ENCODE assay signal across 8 cellular contexts in genomic region chr12:67651380-67651695, GRCh38. TPM values are rescaled to one million over a fixed set of nuclear protein-coding genes. Genes with fewer than 3 reads are reported as not detected.
DNase-seq lines count a peak whose midpoint lies in the region; ATAC-seq, FAIRE-seq and TF ChIP-seq lines count a peak whose summit lies in the region.

No MANE protein-coding gene starts in this region.

- ATAC-seq in CD4-positive, alpha-beta T cell (ENCODE audit: poor library complexity): peak; percentile 42
- ATAC-seq in upper lobe of right lung: no peak

- POLR2A ChIA-PET in CD4-positive, alpha-beta T cell (lab: Charles Lee): interaction anchor here (0.9 to 10.3 kb wide), 14 partner anchors 19 to 507 kb away, joined by 3 to 275 read pairs (median 6); partner anchors contain the start of gene CAND1

- FAIRE-seq in GM19239 (lab: Jason Lieb, UNC): peak; percentile 49

- H3K4me3 ChIP-seq in upper lobe of right lung: peak overlapping the region; percentile 95

- no peaks in the 10 kb centered on the region for H3K9me3 ChIP-seq in CD4-positive, alpha-beta T cell (ENCODE audit: control insufficient read depth, low read length)
- no peaks in the 10 kb centered on the region for H3K9me3 ChIP-seq in upper lobe of right lung

- peak overlapping the region; percentile 94 for H3K27ac Mint-ChIP-seq in CD4-positive, alpha-beta T cell

- H3K27me3 Mint-ChIP-seq in CD4-positive, alpha-beta T cell: no peaks in the 10 kb centered on the region

- H3K36me3 Mint-ChIP-seq in CD4-positive, alpha-beta T cell (ENCODE audit: low read depth): peaks cover 64% of the 10 kb centered on the region

- DNase-seq in CD4-positive, alpha-beta T cell: peak in 8 of 10 experiments; percentile 14 to 38 (median 26)
- peak; percentile 32 for DNase-seq in GM19239 (ENCODE audit: insufficient read length, low spot score)
- DNase-seq in NCI-H69 (lab: John Stamatoyannopoulos, UW): peak; percentile 36
- DNase-seq in astrocyte of the hippocampus (ENCODE audit: low read depth, low spot score): peak; percentile 65
- peak; percentile 59 for DNase-seq in kidney glomerular epithelial cell (lab: John Stamatoyannopoulos, UW)
- no peak for DNase-seq in upper lobe of right lung
- DNase-seq in SKM-1 treated with dmso at 0.1 percent for 144 hours (lab: John Stamatoyannopoulos, UW; ENCODE audit: unreplicated experiment): no peak
- DNase-seq in KG1 (lab: John Stamatoyannopoulos, UW): no peak

- CTCF ChIA-PET in CD4-positive, alpha-beta T cell (lab: Charles Lee): interaction anchor here (0.8 to 1.8 kb wide), 3 partner anchors 21 to 61 kb away, joined by 3 to 6 read pairs (median 4); no protein-coding TSS in a partner anchor

- H3K36me3 ChIP-seq in upper lobe of right lung: no peaks in the 10 kb centered on the region

- no peaks in the 10 kb centered on the region for H3K9me3 Mint-ChIP-seq in CD4-positive, alpha-beta T cell

- intact Hi-C loops in CD4-positive, alpha-beta T cell (cut with DNase I, micrococcal nuclease): loop anchor here (1.0 to 5.0 kb wide), 10 partner anchors 47 to 384 kb away; partner anchors contain the start of gene CAND1 (in 2 of the 2)
- intact Hi-C loops in upper lobe of right lung (cut with DNase I): no loop called here

- peak overlapping the region; percentile 85 for H3K27ac ChIP-seq in CD4-positive, alpha-beta T cell (ENCODE audit: low read depth, low read length)
- H3K27ac ChIP-seq in upper lobe of right lung: no peak overlapping the region

- peaks cover 31% of the 10 kb centered on the region for H3K4me1 ChIP-seq in upper lobe of right lung

- H3K4me3 Mint-ChIP-seq in CD4-positive, alpha-beta T cell: peak overlapping the region; percentile 95

- no peaks in the 10 kb centered on the region for H3K27me3 ChIP-seq in CD4-positive, alpha-beta T cell (ENCODE audit: control insufficient read depth, insufficient read depth, low read length)
- no peaks in the 10 kb centered on the region for H3K27me3 ChIP-seq in upper lobe of right lung

- peaks cover 66% of the 10 kb centered on the region for H3K4me1 Mint-ChIP-seq in CD4-positive, alpha-beta T cell (ENCODE audit: low read depth)

- TF ChIP-seq CTCF in CD4-positive, alpha-beta T cell (IDR thresholded peaks at IDR 0.05): peak; percentile 53
- peak; percentile 13 for TF ChIP-seq CTCF in upper lobe of right lung (IDR thresholded peaks at IDR 0.05)

RNA-seq across cellular contexts. Expression of gene DYRK2, which starts 2.8 kb away (rescaled TPM):
- 100 to 1,000 TPM; 123 to 135 TPM for total RNA-seq in CD4-positive, alpha-beta T cell
- 15.5 TPM for total RNA-seq in upper lobe of right lung

Comparison
In these comparisons a context has a peak if more than half of its experiments do, and no peak if none do; other contexts are left out.
1. DNase-seq: peak in CD4-positive, alpha-beta T cell (8 of 10), GM19239 (single experiment), NCI-H69 (single experiment), astrocyte of the hippocampus (single experiment) and kidney glomerular epithelial cell (single experiment); none in upper lobe of right lung (single experiment), SKM-1 treated with dmso at 0.1 percent for 144 hours (single experiment) and KG1 (single experiment).